ENCODE assay signal across 26 cellular contexts in genomic region chr7:772005-772294, GRCh38. TPM values are rescaled to one million over a fixed set of nuclear protein-coding genes. Genes with fewer than 3 reads are reported as not detected.
A peak's percentile ranks its signal among the peaks of the same experiment; 100 is the strongest.
DNase-seq lines count a peak whose midpoint lies in the region; ATAC-seq and TF ChIP-seq lines count a peak whose summit lies in the region.
"Had no signal": no experiment of that assay in that cellular context is flagged by ENCODE, and none has a peak within 500 bp of the region (broad histone marks: within the 10 kb centered on the region; RNA-seq: fewer than 3 reads in every experiment).

No MANE protein-coding gene starts in this region.

- H3K9me3 ChIP-seq in heart right ventricle: no peaks in the 10 kb centered on the region
- no peaks in the 10 kb centered on the region for H3K9me3 ChIP-seq in mesenchymal stem cell (ENCODE audit: control insufficient read depth, low read length)
- H3K9me3 ChIP-seq in spleen: no peaks in the 10 kb centered on the region
- H3K9me3 ChIP-seq in trophoblast cell (ENCODE audit: insufficient read depth, low read depth, low read length): peaks cover 3% of the 10 kb centered on the region
- H3K9me3 ChIP-seq in GM23248 (ENCODE audit: low read depth): no peaks in the 10 kb centered on the region
- H3K9me3 ChIP-seq: thyroid gland had no signal

- H3K14ac ChIP-seq in mesenchymal stem cell (ENCODE audit: low read length in 2 of 2): no peak overlapping the region
- no peak overlapping the region for H3K14ac ChIP-seq in trophoblast cell (ENCODE audit: low read length)

- peak overlapping the region; percentile 72 to 93 (median 82) for H3K27ac ChIP-seq in heart right ventricle
- peak overlapping the region; percentile 98 for H3K27ac ChIP-seq in mesenchymal stem cell (ENCODE audit: low read length, poor library complexity, severe bottlenecking)
- peak overlapping the region in 6 of 8 donors; percentile 21 to 83 (median 75) for H3K27ac ChIP-seq in spleen
- no peak overlapping the region for H3K27ac ChIP-seq in trophoblast cell (ENCODE audit: low read depth, low read length)
- H3K27ac ChIP-seq in GM23248: no peak overlapping the region
- H3K27ac ChIP-seq: PC-9 had no signal

- H4K12ac ChIP-seq in trophoblast cell (ENCODE audit: low read depth, low read length): no peak overlapping the region

- H2AK5ac ChIP-seq in mesenchymal stem cell (ENCODE audit: low read length, severe bottlenecking) (peak overlapping the region; percentile 46), trophoblast cell (ENCODE audit: low read length) (no peak overlapping the region)

- no peaks in the 10 kb centered on the region for H3K27me3 ChIP-seq in heart right ventricle
- no peaks in the 10 kb centered on the region for H3K27me3 ChIP-seq in mesenchymal stem cell (ENCODE audit: control insufficient read depth in 1 of 2, insufficient read depth in 1 of 2, low read length in 2 of 2)
- no peaks in the 10 kb centered on the region for H3K27me3 ChIP-seq in spleen (replicated peaks in 1 of 7)
- H3K27me3 ChIP-seq in trophoblast cell (ENCODE audit: insufficient read depth, low read length): no peaks in the 10 kb centered on the region
- H3K27me3 ChIP-seq in GM23248 (replicated peaks; ENCODE audit: insufficient read depth): no peaks in the 10 kb centered on the region
- H3K27me3 ChIP-seq: thyroid gland had no signal

- H3K4me3 ChIP-seq in heart right ventricle: no peak overlapping the region
- H3K4me3 ChIP-seq in mesenchymal stem cell (ENCODE audit: insufficient read depth in 1 of 2, low read depth in 1 of 2, low read length in 2 of 2): no peak overlapping the region
- H3K4me3 ChIP-seq in spleen: no peak overlapping the region
- H3K4me3 ChIP-seq in trophoblast cell (ENCODE audit: low read depth, low read length): no peak overlapping the region
- no peak overlapping the region for H3K4me3 ChIP-seq in GM23248
- H3K4me3 ChIP-seq: PC-9, smooth muscle cell, thyroid gland had no signal

- no peaks in the 10 kb centered on the region for H4K20me1 ChIP-seq in GM23248 (ENCODE audit: insufficient read depth)

- H3K23ac ChIP-seq in mesenchymal stem cell (ENCODE audit: low read length in 2 of 2) (no peak overlapping the region), trophoblast cell (ENCODE audit: low read length) (no peak overlapping the region)

- no peaks in the 10 kb centered on the region for H3F3A ChIP-seq in GM23248 (ENCODE audit: insufficient read depth)

- no peak overlapping the region for H3K18ac ChIP-seq in mesenchymal stem cell (ENCODE audit: low read depth in 1 of 2, low read length in 2 of 2)
- H3K18ac ChIP-seq in trophoblast cell (ENCODE audit: low read length): no peak overlapping the region

- H3K36me3 ChIP-seq in heart right ventricle (peaks cover 0 to 54% (median 19%) of the 10 kb centered on the region in 9 donors), mesenchymal stem cell (ENCODE audit: control insufficient read depth in 1 of 2, insufficient read depth in 2 of 2, low read depth in 1 of 2, low read length in 2 of 2) (peaks cover 32 to 54% of the 10 kb centered on the region in 2 experiments), spleen (peaks cover 0 to 83% (median 8%) of the 10 kb centered on the region in 6 donors), trophoblast cell (ENCODE audit: control insufficient read depth in 1 of 2, insufficient read depth in 2 of 2, low read length in 2 of 2) (peaks cover 27 to 37% of the 10 kb centered on the region in 2 experiments), GM23248 (ENCODE audit: low read depth) (no peaks in the 10 kb centered on the region; the same call in 1 of the 2 replicates)

- H3K4ac ChIP-seq in mesenchymal stem cell (ENCODE audit: low read depth in 1 of 2, low read length in 2 of 2) (no peak overlapping the region), trophoblast cell (ENCODE audit: low read depth, low read length) (no peak overlapping the region)

- H3K79me2 ChIP-seq in trophoblast cell (ENCODE audit: control insufficient read depth, insufficient read depth, low read length, poor library complexity) (no peaks in the 10 kb centered on the region), GM23248 (ENCODE audit: insufficient read depth) (no peaks in the 10 kb centered on the region)

- peak in 3 of 8 donors; percentile 7 to 28 (median 18) for ATAC-seq in heart right ventricle
- no peak for ATAC-seq in left ventricle myocardium superior
- ATAC-seq: natural killer cell; stimulated activated naive CD8-positive, alpha-beta T cell treated with anti-CD3 and anti-CD28 coated beads, Interleukin-15, Interleukin-2, amounts not matched to agents 100 U/mL and 50 U/mL, for 24 hours had no signal

- H3K9ac ChIP-seq in mesenchymal stem cell (ENCODE audit: low read length): no peak overlapping the region
- no peak overlapping the region for H3K9ac ChIP-seq in trophoblast cell (ENCODE audit: low read length)
- H3K9ac ChIP-seq in GM23248: no peak overlapping the region

- no peak overlapping the region for H2BK15ac ChIP-seq in mesenchymal stem cell (ENCODE audit: low read depth, poor library complexity, severe bottlenecking)

- no peak overlapping the region for H2BK120ac ChIP-seq in mesenchymal stem cell (ENCODE audit: low read depth, low read length)
- no peak overlapping the region for H2BK120ac ChIP-seq in trophoblast cell (ENCODE audit: insufficient read depth, low read length, poor library complexity)

- no peak overlapping the region for H2BK12ac ChIP-seq in mesenchymal stem cell (ENCODE audit: low read length in 2 of 2)
- no peak overlapping the region for H2BK12ac ChIP-seq in trophoblast cell (ENCODE audit: low read length)

- WGBS in heart right ventricle, 2 donors: 70 to 76% methylated on average over 11 of the region's 11 CpGs
- 94% methylated on average over 11 of the region's 11 CpGs for WGBS in mesenchymal stem cell
- WGBS in spleen, 5 donors: 79 to 88% (median 85%) methylated on average over 11 of the region's 11 CpGs
- WGBS in trophoblast cell (ENCODE audit: extremely low coverage, insufficient coverage, insufficient read length): no CpG with 5 or more reads among the region's 11 CpGs
- 90 to 92% methylated on average over 11 of the region's 11 CpGs for WGBS in GM23248 (ENCODE audit: low coverage in 1 of 2, low lambda C conversion rate in 2 of 2, missing lambda C conversion rate in 2 of 2), 2 experiments

- H4K8ac ChIP-seq in mesenchymal stem cell (ENCODE audit: low read length) (no peak overlapping the region), trophoblast cell (ENCODE audit: low read depth, low read length) (no peak overlapping the region)

- no peak overlapping the region for H2AFZ ChIP-seq in mesenchymal stem cell (ENCODE audit: low read depth, low read length)
- no peak overlapping the region for H2AFZ ChIP-seq in trophoblast cell (ENCODE audit: insufficient read depth, low read length, poor library complexity)
- H2AFZ ChIP-seq in GM23248: no peak overlapping the region
- H2AFZ ChIP-seq: PC-9 had no signal

- no peak for TF ChIP-seq CTCF in heart right ventricle (IDR thresholded peaks at IDR 0.05)
- no peak for TF ChIP-seq CTCF in spleen (IDR thresholded peaks at IDR 0.05 in 8 of 11, conservative IDR thresholded peaks at IDR 0.05 in 3 of 11)

- H4K91ac ChIP-seq in mesenchymal stem cell (ENCODE audit: low read length) (no peak overlapping the region), trophoblast cell (ENCODE audit: low read depth, low read length) (no peak overlapping the region)

- no peak for TF ChIP-seq POLR2A in spleen (IDR thresholded peaks at IDR 0.05)

- peaks cover 19 to 41% (median 28%) of the 10 kb centered on the region in 9 donors for H3K4me1 ChIP-seq in heart right ventricle
- peaks cover 67% of the 10 kb centered on the region for H3K4me1 ChIP-seq in mesenchymal stem cell (ENCODE audit: control insufficient read depth, insufficient read depth, low read depth, low read length)
- H3K4me1 ChIP-seq in spleen: peaks cover 0 to 31% (median 20%) of the 10 kb centered on the region in 6 donors
- H3K4me1 ChIP-seq in trophoblast cell (ENCODE audit: control insufficient read depth in 1 of 2, insufficient read depth in 2 of 2, low read length in 2 of 2): peaks cover 2 to 7% of the 10 kb centered on the region in 2 experiments
- no peaks in the 10 kb centered on the region for H3K4me1 ChIP-seq in GM23248 (ENCODE audit: insufficient read depth)
- H3K4me1 ChIP-seq: thyroid gland had no signal

- in situ Hi-C loops in GM23248 (cut with MboI): no loop called here

- H2BK5ac ChIP-seq in mesenchymal stem cell (ENCODE audit: low read depth, low read length, poor library complexity, severe bottlenecking): peak overlapping the region; percentile 5
- H2BK5ac ChIP-seq in trophoblast cell (ENCODE audit: low read depth, low read length, poor library complexity): no peak overlapping the region

- DNase-seq in heart right ventricle: no peak
- no peak for DNase-seq in left ventricle myocardium superior
- DNase-seq in mesenchymal stem cell: no peak
- no peak for DNase-seq in spleen
- DNase-seq in trophoblast cell: no peak
- no peak for DNase-seq in NCI-H2227 (lab: John Stamatoyannopoulos, UW; ENCODE audit: unreplicated experiment)
- DNase-seq in SW480 (ENCODE audit: low spot score): no peak
- no peak for DNase-seq in GM23248
- DNase-seq: activated CD4-positive, alpha-beta memory T cell treated with anti-CD3 and anti-CD28 coated beads for 36 hours; activated CD4-positive, alpha-beta T cell treated with anti-CD3 and anti-CD28 coated beads for 1 hour; activated naive CD4-positive, alpha-beta T cell treated with anti-CD3 and anti-CD28 coated beads, Interleukin-2, amount 50 U/mL, for 16 hours; amniotic stem cell; DMS79 treated with DMSO at 0.1 percent for 48 hours; effector CD8-positive, alpha-beta T cell; GDM1; natural killer cell; NCI-H1417 treated with DMSO at 0.1 percent for 48 hours; NCI-H345; occipital lobe; PC-9; SHP77; stimulated activated CD4-positive, alpha-beta T cell treated with anti-CD3 and anti-CD28 coated beads, Interleukin-1b, Interleukin-23, amount 100 ng/mL, for 48 hours; stimulated activated naive CD8-positive, alpha-beta T cell treated with anti-CD3 and anti-CD28 coated beads, Interleukin-15, Interleukin-2, amounts not matched to agents 100 U/mL and 50 U/mL, for 24 hours; T-helper 2 cell had no signal

- intact Hi-C loops in heart right ventricle (cut with DNase I): loop anchor here in 5 of 10 donors (2.0 to 10.0 kb wide), 6 partner anchors 40 to 450 kb away; no protein-coding TSS in a partner anchor
- intact Hi-C loops in left ventricle myocardium superior (cut with micrococcal nuclease): loop anchor here (10.0 kb wide), 1 partner anchor 447 kb away; no protein-coding TSS in a partner anchor
- intact Hi-C loops in spleen (cut with DNase I; ENCODE audit: low total_unique reads): loop anchor here (5.0 kb wide), 1 partner anchor 450 kb away; no protein-coding TSS in a partner anchor

- H3K9me2 ChIP-seq in GM23248 (ENCODE audit: insufficient read depth): no peaks in the 10 kb centered on the region

- H3K4me2 ChIP-seq in mesenchymal stem cell (ENCODE audit: low read length, poor library complexity, severe bottlenecking) (no peak overlapping the region), trophoblast cell (ENCODE audit: low read length) (no peak overlapping the region), GM23248 (ENCODE audit: unreplicated experiment) (no peak overlapping the region)
- H3K4me2 ChIP-seq: PC-9, smooth muscle cell had no signal

- H3K79me1 ChIP-seq in mesenchymal stem cell (replicated peaks; ENCODE audit: low read length, poor library complexity, severe bottlenecking) (peaks cover 26% of the 10 kb centered on the region), trophoblast cell (ENCODE audit: low read length) (no peaks in the 10 kb centered on the region)

RNA-seq across cellular contexts. Expression of gene PRKAR1B, which starts 44.9 kb away (rescaled TPM):
- total RNA-seq in heart right ventricle (10 to 100 TPM; 14.5 to 24.5 (median 21.2) TPM), left ventricle myocardium superior (16.5 TPM), spleen (10 to 100 TPM; 20.8 to 39.5 (median 23.8) TPM)
- polyA plus RNA-seq in heart right ventricle (10 to 100 TPM in 1 of 2 donors, 1 to 10 TPM in 1; 5.0 to 15.7 TPM), spleen (10 to 100 TPM in 2 of 3 donors, 1 to 10 TPM in 1; 9.9 to 30.2 (median 13.9) TPM), GM23248 (2016; fragmentation: Nextera tagmentation; extraction: Ambion mirVana) (12.9 and 13.0 TPM in 2 replicates)
- 5.7 TPM for polyA plus RNA-seq in mesenchymal stem cell (2013, experiment 1 of 2)
- 5.0 TPM for polyA plus RNA-seq in mesenchymal stem cell (2013, experiment 2 of 2)
- polyA plus RNA-seq in trophoblast cell (2013): 2.6 and 3.4 TPM in 2 replicates
- total RNA-seq in GM23248 (2014; rRNA removed; shearing (Covaris generic)): 8.6 and 10.2 TPM in 2 replicates

RNA-seq across cellular contexts. Expression of gene DNAAF5, which starts 45.5 kb away (rescaled TPM):
- total RNA-seq in heart right ventricle: 10 to 100 TPM; 18.0 to 30.0 (median 25.3) TPM
- polyA plus RNA-seq in heart right ventricle: 10 to 100 TPM; 10.4 to 12.8 TPM
- total RNA-seq in left ventricle myocardium superior: 22.8 TPM
- polyA plus RNA-seq in mesenchymal stem cell (2013, experiment 1 of 2): 20.2 TPM
- polyA plus RNA-seq in mesenchymal stem cell (2013, experiment 2 of 2): 15.3 TPM
- 10 to 100 TPM; 13.7 to 22.4 (median 21.2) TPM for total RNA-seq in spleen
- 1 to 10 TPM; 7.5 to 8.4 (median 7.7) TPM for polyA plus RNA-seq in spleen
- polyA plus RNA-seq in trophoblast cell (2013): 13.5 and 13.7 TPM in 2 replicates
- total RNA-seq in GM23248 (2014; rRNA removed; shearing (Covaris generic)): 33.6 and 35.7 TPM in 2 replicates
- polyA plus RNA-seq in GM23248 (2016; fragmentation: Nextera tagmentation; extraction: Ambion mirVana): 5.5 and 5.7 TPM in 2 replicates

Comparison
In these comparisons a context has a peak if more than half of its experiments do, and no peak if none do; other contexts are left out.
1. H3K27ac ChIP-seq: peak in heart right ventricle (10 of 10), mesenchymal stem cell (single experiment) and spleen (6 of 8); none in trophoblast cell (single experiment) and GM23248 (single experiment).